In the genomic region with DNA sequence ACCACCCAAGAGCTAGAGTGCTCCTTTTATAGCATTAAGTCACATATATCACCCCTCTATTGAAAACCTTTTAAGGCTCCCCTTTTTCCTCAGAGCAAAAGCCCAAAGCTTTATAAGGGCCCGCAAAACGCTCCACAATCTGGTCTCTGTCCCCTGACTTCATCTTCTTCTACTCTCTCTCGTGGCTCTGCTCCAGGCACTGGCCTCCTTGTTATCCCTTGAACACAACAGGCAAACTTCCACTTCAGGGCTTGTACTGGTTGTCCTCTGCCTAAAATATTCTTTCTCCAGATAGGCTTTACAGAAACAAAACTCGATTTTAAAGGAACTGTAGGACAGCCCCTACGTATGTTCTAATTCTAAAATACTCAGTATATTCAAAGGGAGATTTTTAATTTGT, we compare ENCODE assay signal across 18 cellular contexts. TPM values are rescaled to one million over a fixed set of nuclear protein-coding genes. Genes with fewer than 3 reads are reported as not detected.
"Had no signal": no experiment of that assay in that cellular context is flagged by ENCODE, and none has a peak within 500 bp of the region (broad histone marks: within the 10 kb centered on the region; RNA-seq: fewer than 3 reads in every experiment).

No MANE protein-coding gene starts in this region.

- ATAC-seq: activated CD8-positive, alpha-beta T cell treated with anti-CD3 and anti-CD28 coated beads, Interleukin-2, amount 10 ng/mL, durations not matched to agents 7 days and 5 days; esophagus mucosa; lower lobe of right lung; WTC11 had no signal

- H3K27me3 ChIP-seq: pancreas had no signal

- H3K9me3 ChIP-seq: lower lobe of right lung, pancreas had no signal

- DNase-seq: activated CD4-positive, alpha-beta T cell treated with anti-CD3 and anti-CD28 coated beads for 4 hours; activated CD8-positive, alpha-beta memory T cell treated with anti-CD3 and anti-CD28 coated beads, Interleukin-2, amount 50 U/mL, for 4 hours; activated CD8-positive, alpha-beta T cell treated with anti-CD3 and anti-CD28 coated beads, Interleukin-2, amount 10 ng/mL, durations not matched to agents 7 days and 5 days; activated effector memory CD4-positive, alpha-beta T cell treated with anti-CD3 and anti-CD28 coated beads, Interleukin-2, amount 50 U/mL, for 16 hours; activated T-cell treated with anti-CD3 and anti-CD28 coated beads, Interleukin-2, amount 50 U/mL, for 48 hours; anterior cingulate cortex; lower lobe of right lung; naive B cell; pancreas; stimulated activated CD4-positive, alpha-beta T cell treated with anti-CD3 and anti-CD28 coated beads, Interleukin-15, amount 100 ng/mL, for 24 hours; stimulated activated CD4-positive, alpha-beta T cell treated with anti-CD3 and anti-CD28 coated beads, Interleukin-4, amount 100 ng/mL, for 1 hour; stimulated activated naive CD4-positive, alpha-beta T cell; substantia nigra had no signal

- H3K36me3 ChIP-seq: pancreas had no signal

- H3K27ac ChIP-seq: lower lobe of right lung had no signal

- H3K4me3 ChIP-seq: lower lobe of right lung, pancreas had no signal

RNA-seq across cellular contexts. Expression of gene SPDEF, which starts 44.0 kb away (rescaled TPM):
- total RNA-seq: glomerular endothelial cell, renal cortical epithelial cell, skeletal muscle tissue had no signal
